Comparison of ENCODE assay signal across 8 cellular contexts in the genomic region with DNA sequence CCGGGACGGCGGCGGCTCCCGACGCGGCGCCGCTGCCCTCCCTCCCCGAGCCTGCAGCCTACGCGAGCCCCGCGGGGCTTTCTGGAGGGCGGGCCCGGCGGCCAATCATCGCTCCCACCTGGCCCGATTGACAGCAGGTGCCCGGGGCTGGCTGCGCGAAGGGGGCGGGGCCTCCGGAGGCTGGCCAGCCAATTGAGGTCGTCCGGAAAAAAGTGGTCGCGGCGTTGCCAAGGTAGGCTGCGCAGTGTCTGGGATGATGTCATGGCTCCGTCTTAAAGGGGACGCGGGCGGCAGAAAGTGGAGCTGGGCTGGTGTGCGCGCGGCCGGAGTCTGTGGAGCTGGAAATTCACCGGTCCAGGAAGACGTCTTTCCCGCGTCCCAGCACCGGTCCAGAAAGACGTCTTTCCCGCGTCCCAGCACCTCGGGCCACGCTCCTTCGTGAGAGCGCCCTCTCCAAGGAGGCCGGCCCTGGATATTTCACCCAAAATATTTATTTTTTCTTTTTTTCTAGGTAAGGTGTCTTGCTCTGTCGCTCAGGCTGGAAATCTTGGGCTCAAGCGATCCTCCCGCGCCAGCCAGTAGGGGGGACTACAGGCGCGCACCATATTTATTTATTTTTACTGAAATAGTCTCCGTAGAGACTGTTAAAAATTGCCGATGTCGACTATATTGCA. TPM values are rescaled to one million over a fixed set of nuclear protein-coding genes. Genes with fewer than 3 reads are reported as not detected.
DNase-seq lines count a peak whose midpoint lies in the region; ATAC-seq and TF ChIP-seq lines count a peak whose summit lies in the region.

Gene ACTR1B (minus strand): TSS at position 83 of the 674 bp plus-strand sequence. CDS start 154 bp downstream, outside the sequence.

- no peaks in the 10 kb centered on the region for H3K27me3 ChIP-seq in suprapubic skin

- ATAC-seq in HG02610 (IDR thresholded peaks at IDR 0.05; ENCODE audit: unreplicated experiment) (peak; percentile 80), SK-N-SH treated with all-trans-retinoic acid at 6 μM for 48 hours (peak; percentile 93)

- peak within 1 kb of the TSS; percentile 97 for H3K4me3 Mint-ChIP-seq in activated naive CD4-positive, alpha-beta T cell treated with anti-CD3 and anti-CD28 coated beads, Interleukin-2, amount 50 U/mL, for 24 hours

- H3K9me3 Mint-ChIP-seq in activated naive CD4-positive, alpha-beta T cell treated with anti-CD3 and anti-CD28 coated beads, Interleukin-2, amount 50 U/mL, for 24 hours, result no peaks in the 10 kb centered on the region

- peak within 1 kb of the TSS; percentile 98 for H3K27ac ChIP-seq in suprapubic skin

- H3K4me3 ChIP-seq in suprapubic skin, result peak within 1 kb of the TSS; percentile 77

- H3K4me1 Mint-ChIP-seq in activated naive CD4-positive, alpha-beta T cell treated with anti-CD3 and anti-CD28 coated beads, Interleukin-2, amount 50 U/mL, for 24 hours, result peaks cover 25% of the 10 kb centered on the region

- under 1% methylated on average over 26 of the region's 60 CpGs for WGBS in suprapubic skin

- peak within 1 kb of the TSS; percentile 99 for H3K27ac Mint-ChIP-seq in activated naive CD4-positive, alpha-beta T cell treated with anti-CD3 and anti-CD28 coated beads, Interleukin-2, amount 50 U/mL, for 24 hours

- peaks cover 16% of the 10 kb centered on the region for H3K36me3 ChIP-seq in suprapubic skin

- peaks cover 36% of the 10 kb centered on the region for H3K4me1 ChIP-seq in suprapubic skin

- peak in 1 of 2 donors; percentile 62 for TF ChIP-seq POLR2A in suprapubic skin (IDR thresholded peaks at IDR 0.05)

- H3K9me3 ChIP-seq in suprapubic skin, result no peaks in the 10 kb centered on the region

- no peak for TF ChIP-seq EP300 in suprapubic skin (IDR thresholded peaks at IDR 0.05)

- H3K36me3 Mint-ChIP-seq in activated naive CD4-positive, alpha-beta T cell treated with anti-CD3 and anti-CD28 coated beads, Interleukin-2, amount 50 U/mL, for 24 hours, result peaks cover 3% of the 10 kb centered on the region

- no peaks in the 10 kb centered on the region for H3K27me3 Mint-ChIP-seq in activated naive CD4-positive, alpha-beta T cell treated with anti-CD3 and anti-CD28 coated beads, Interleukin-2, amount 50 U/mL, for 24 hours

- peak; percentile 40 for TF ChIP-seq CTCF in GM10266 (IDR thresholded peaks at IDR 0.05; ENCODE audit: control insufficient read depth, insufficient read depth, low read depth, missing control alignments)
- peak; percentile 47 to 52 for TF ChIP-seq CTCF in suprapubic skin (IDR thresholded peaks at IDR 0.05)

- DNase-seq in GM10266 (ENCODE audit: extremely low spot score) (peak; percentile 99), NCI-H1092 (lab: John Stamatoyannopoulos, UW) (peak; percentile 96), globus pallidus (ENCODE audit: low spot score) (peak; percentile 97), nucleus accumbens (lab: John Stamatoyannopoulos, UW) (peak; percentile 83 to 99 (median 97)), suprapubic skin (ENCODE audit: low spot score in 2 of 2) (peak; percentile 98)

TF ChIP-seq in SK-N-SH treated with all-trans-retinoic acid at 6 μM for 48 hours, 23 proteins besides CTCF, POLR2A, EP300 and RAD21:
- TF ChIP-seq ZNF565 (CRISPR knock-in tag; conservative IDR thresholded peaks at IDR 0.05; ENCODE audit: low read depth) (no peak), SNAI2 (CRISPR knock-in tag; IDR thresholded peaks at IDR 0.05) (no peak), TOX (CRISPR knock-in tag; IDR thresholded peaks at IDR 0.05; ENCODE audit: borderline replicate concordance) (no peak), OSR1 (CRISPR knock-in tag; IDR thresholded peaks at IDR 0.05) (no peak), ZFP30 (CRISPR knock-in tag; IDR thresholded peaks at IDR 0.05) (no peak), ARNTL (CRISPR knock-in tag; IDR thresholded peaks at IDR 0.05; ENCODE audit: borderline replicate concordance, low read depth) (no peak), ZNF8 (CRISPR knock-in tag; IDR thresholded peaks at IDR 0.05) (no peak), ZFP3 (CRISPR knock-in tag; IDR thresholded peaks at IDR 0.05) (no peak), RARB (CRISPR knock-in tag; IDR thresholded peaks at IDR 0.05) (no peak), ISL1 (CRISPR knock-in tag; IDR thresholded peaks at IDR 0.05) (no peak), TCF4 (CRISPR knock-in tag; IDR thresholded peaks at IDR 0.05; ENCODE audit: borderline replicate concordance) (no peak), PPARA (CRISPR knock-in tag; IDR thresholded peaks at IDR 0.05; ENCODE audit: borderline replicate concordance) (no peak), POU6F1 (CRISPR knock-in tag; IDR thresholded peaks at IDR 0.05; ENCODE audit: borderline replicate concordance, low read depth) (no peak)
- TF ChIP-seq, protein P1, sequence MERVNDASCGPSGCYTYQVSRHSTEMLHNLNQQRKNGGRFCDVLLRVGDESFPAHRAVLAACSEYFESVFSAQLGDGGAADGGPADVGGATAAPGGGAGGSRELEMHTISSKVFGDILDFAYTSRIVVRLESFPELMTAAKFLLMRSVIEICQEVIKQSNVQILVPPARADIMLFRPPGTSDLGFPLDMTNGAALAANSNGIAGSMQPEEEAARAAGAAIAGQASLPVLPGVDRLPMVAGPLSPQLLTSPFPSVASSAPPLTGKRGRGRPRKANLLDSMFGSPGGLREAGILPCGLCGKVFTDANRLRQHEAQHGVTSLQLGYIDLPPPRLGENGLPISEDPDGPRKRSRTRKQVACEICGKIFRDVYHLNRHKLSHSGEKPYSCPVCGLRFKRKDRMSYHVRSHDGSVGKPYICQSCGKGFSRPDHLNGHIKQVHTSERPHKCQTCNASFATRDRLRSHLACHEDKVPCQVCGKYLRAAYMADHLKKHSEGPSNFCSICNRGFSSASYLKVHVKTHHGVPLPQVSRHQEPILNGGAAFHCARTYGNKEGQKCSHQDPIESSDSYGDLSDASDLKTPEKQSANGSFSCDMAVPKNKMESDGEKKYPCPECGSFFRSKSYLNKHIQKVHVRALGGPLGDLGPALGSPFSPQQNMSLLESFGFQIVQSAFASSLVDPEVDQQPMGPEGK (CRISPR knock-in tag; IDR thresholded peaks at IDR 0.05; ENCODE audit: borderline replicate concordance), result no peak

RNA-seq across cellular contexts. Expression of gene ACTR1B, which starts in this region (rescaled TPM):
- total RNA-seq in suprapubic skin, result 10 to 100 TPM; 54.9 to 89.1 (median 74.4) TPM

Comparison
In these comparisons a context has a peak if more than half of its experiments do, and no peak if none do; other contexts are left out.
1. Peak in every context shown above with its lines: DNase-seq, ATAC-seq, H3K4me3 ChIP-seq and H3K27ac ChIP-seq.